17 cellular contexts compared by ENCODE assay signal in genomic region chr9:85484235-85484634, GRCh38.
DNase-seq lines count a peak whose midpoint lies in the region; TF ChIP-seq lines count a peak whose summit lies in the region.
"Had no signal": no experiment of that assay in that cellular context is flagged by ENCODE, and none has a peak within 500 bp of the region (broad histone marks: within the 10 kb centered on the region; RNA-seq: fewer than 3 reads in every experiment).

No MANE protein-coding gene starts in this region.

- no CpG with 5 or more reads among the region's 2 CpGs for WGBS in neuronal stem cell (ENCODE audit: extremely low coverage in 2 of 2, insufficient read length in 2 of 2, insufficient replicate concordance in 1 of 2), 2 donors

- H2AK5ac ChIP-seq in neuronal stem cell (ENCODE audit: low read depth, low read length): no peak overlapping the region

- no peak for TF ChIP-seq CTCF in epithelial cell of esophagus (IDR thresholded peaks at IDR 0.05; ENCODE audit: insufficient read depth, low read depth, low read length, missing control alignments)
- TF ChIP-seq CTCF in OCI-LY7 (conservative IDR thresholded peaks at IDR 0.05; ENCODE audit: low read length): no peak

- BruUV-seq in OCI-LY7 (replicated peaks; lab: Mats Ljungman, UMichigan): no TSS peak

- H3K4me3 ChIP-seq in epithelial cell of esophagus (ENCODE audit: low read length) (no peak overlapping the region), OCI-LY7 (ENCODE audit: low read depth, low read length, poor library complexity, severe bottlenecking) (no peak overlapping the region), neuronal stem cell (ENCODE audit: low read length in 2 of 2) (no peak overlapping the region)
- H3K4me3 ChIP-seq: BLaER1, GM12878, HAP-1 had no signal

- H3K4me1 ChIP-seq in OCI-LY7 (ENCODE audit: insufficient read depth, low read length, poor library complexity, severe bottlenecking) (no peaks in the 10 kb centered on the region), neuronal stem cell (ENCODE audit: control insufficient read depth in 2 of 2, insufficient read depth in 1 of 2, low read depth in 1 of 2, low read length in 2 of 2) (peaks cover 0 to 3% of the 10 kb centered on the region in 2 donors)
- H3K4me1 ChIP-seq: BLaER1, HAP-1 had no signal

- no peak overlapping the region for H2BK120ac ChIP-seq in neuronal stem cell (ENCODE audit: low read depth, low read length)

- no peaks in the 10 kb centered on the region for H3K9me3 ChIP-seq in OCI-LY7 (ENCODE audit: low read length)
- no peaks in the 10 kb centered on the region for H3K9me3 ChIP-seq in neuronal stem cell (replicated peaks in 1 of 2; ENCODE audit: control insufficient read depth in 2 of 2, insufficient read depth in 1 of 2, low read depth in 1 of 2, low read length in 2 of 2)
- H3K9me3 ChIP-seq: BLaER1, HAP-1 had no signal

- H2AFZ ChIP-seq in OCI-LY7 (ENCODE audit: low read length) (no peak overlapping the region), neuronal stem cell (ENCODE audit: low read length) (no peak overlapping the region)

- H3K23ac ChIP-seq in neuronal stem cell (ENCODE audit: low read depth, low read length, poor library complexity): no peak overlapping the region

- no peak overlapping the region for H2BK15ac ChIP-seq in neuronal stem cell (ENCODE audit: low read length)

- no peak overlapping the region for H4K91ac ChIP-seq in neuronal stem cell (ENCODE audit: low read depth, low read length, poor library complexity)

- no peaks in the 10 kb centered on the region for H4K20me1 ChIP-seq in OCI-LY7 (ENCODE audit: insufficient read depth, low read length)
- H4K20me1 ChIP-seq: BLaER1 had no signal

- peak; percentile 37 for DNase-seq in D341Med (ENCODE audit: low spot score)
- peak; percentile 4 for DNase-seq in NCI-H82 treated with DMSO at 0.1 percent for 48 hours (lab: John Stamatoyannopoulos, UW; ENCODE audit: unreplicated experiment)
- peak; percentile 25 for DNase-seq in epithelial cell of esophagus (ENCODE audit: low read depth)
- peak; percentile 30 for DNase-seq in kidney tubule cell (ENCODE audit: low spot score)
- no peak for DNase-seq in OCI-LY7 (ENCODE audit: low spot score)
- DNase-seq in activated T-cell treated with anti-CD3 and anti-CD28 coated beads, Interleukin-2, amount 50 U/mL, for 48 hours: no peak
- no peak for DNase-seq in NCI-H2107 treated with DMSO at 0.1 percent for 48 hours (lab: John Stamatoyannopoulos, UW; ENCODE audit: unreplicated experiment)
- DNase-seq in neuronal stem cell (ENCODE audit: low spot score): no peak
- DNase-seq: 8988T; CD4-positive, alpha-beta memory T cell; DMS 273 treated with DMSO at 0.1 percent for 48 hours; DMS53; DND-41; EL had no signal

- CTCF ChIA-PET in OCI-LY7 (lab: Charles Lee; ENCODE audit: unreplicated experiment): no interaction called here

- H3K18ac ChIP-seq in neuronal stem cell (ENCODE audit: low read length): no peak overlapping the region

- intact Hi-C loops in OCI-LY7 (cut with micrococcal nuclease; ENCODE audit: unreplicated experiment): no loop called here

- H2BK12ac ChIP-seq in neuronal stem cell (ENCODE audit: low read length): no peak overlapping the region

- no peaks in the 10 kb centered on the region for H3K27me3 ChIP-seq in neuronal stem cell (ENCODE audit: control insufficient read depth in 3 of 3, insufficient read depth in 3 of 3, low read depth in 1 of 3, low read length in 3 of 3)
- H3K27me3 ChIP-seq: BLaER1 had no signal

- no peak overlapping the region for H3K9ac ChIP-seq in neuronal stem cell (ENCODE audit: low read depth, low read length, poor library complexity)
- H3K9ac ChIP-seq: BLaER1 had no signal

- H3K27ac ChIP-seq in OCI-LY7 (ENCODE audit: low read depth, low read length, poor library complexity, severe bottlenecking): no peak overlapping the region
- no peak overlapping the region for H3K27ac ChIP-seq in neuronal stem cell (replicated peaks; ENCODE audit: low read length)
- H3K27ac ChIP-seq: BLaER1 had no signal

- no peak overlapping the region for H2BK5ac ChIP-seq in neuronal stem cell (ENCODE audit: low read length)

- POLR2A ChIA-PET in OCI-LY7 (lab: Charles Lee): no interaction called here

- no peaks in the 10 kb centered on the region for H3K36me3 ChIP-seq in OCI-LY7 (ENCODE audit: insufficient read depth, low read length)
- no peaks in the 10 kb centered on the region for H3K36me3 ChIP-seq in neuronal stem cell (replicated peaks in 1 of 2; ENCODE audit: control insufficient read depth in 2 of 2, insufficient read depth in 2 of 2, low read length in 2 of 2)
- H3K36me3 ChIP-seq: BLaER1, HAP-1 had no signal

- no peaks in the 10 kb centered on the region for H3K79me2 ChIP-seq in OCI-LY7 (ENCODE audit: insufficient read depth, low read depth, low read length)

- H3K79me1 ChIP-seq in neuronal stem cell (ENCODE audit: low read depth, low read length): no peaks in the 10 kb centered on the region

- H3K4me2 ChIP-seq in OCI-LY7 (ENCODE audit: low read length) (no peak overlapping the region), neuronal stem cell (ENCODE audit: insufficient read depth, low read length, poor library complexity, severe bottlenecking) (no peak overlapping the region)
- H3K4me2 ChIP-seq: BLaER1 had no signal

- H3K9me2 ChIP-seq in OCI-LY7 (ENCODE audit: insufficient read depth, low read length): no peaks in the 10 kb centered on the region

- H3K14ac ChIP-seq in neuronal stem cell (ENCODE audit: low read length): no peak overlapping the region

- no peak overlapping the region for H4K8ac ChIP-seq in neuronal stem cell (ENCODE audit: low read depth, low read length)

- no peak overlapping the region for H3K4ac ChIP-seq in neuronal stem cell (ENCODE audit: low read length)

Comparison
In these comparisons a context has a peak if more than half of its experiments do, and no peak if none do; other contexts are left out.
1. DNase-seq: peak in D341Med (single experiment), NCI-H82 treated with DMSO at 0.1 percent for 48 hours (single experiment), epithelial cell of esophagus (single experiment) and kidney tubule cell (single experiment); none in OCI-LY7 (single experiment), activated T-cell treated with anti-CD3 and anti-CD28 coated beads, Interleukin-2, amount 50 U/mL, for 48 hours (0 of 2), NCI-H2107 treated with DMSO at 0.1 percent for 48 hours (single experiment) and neuronal stem cell (single experiment).